ENCODE assay signal across 28 cellular contexts in the genomic region with DNA sequence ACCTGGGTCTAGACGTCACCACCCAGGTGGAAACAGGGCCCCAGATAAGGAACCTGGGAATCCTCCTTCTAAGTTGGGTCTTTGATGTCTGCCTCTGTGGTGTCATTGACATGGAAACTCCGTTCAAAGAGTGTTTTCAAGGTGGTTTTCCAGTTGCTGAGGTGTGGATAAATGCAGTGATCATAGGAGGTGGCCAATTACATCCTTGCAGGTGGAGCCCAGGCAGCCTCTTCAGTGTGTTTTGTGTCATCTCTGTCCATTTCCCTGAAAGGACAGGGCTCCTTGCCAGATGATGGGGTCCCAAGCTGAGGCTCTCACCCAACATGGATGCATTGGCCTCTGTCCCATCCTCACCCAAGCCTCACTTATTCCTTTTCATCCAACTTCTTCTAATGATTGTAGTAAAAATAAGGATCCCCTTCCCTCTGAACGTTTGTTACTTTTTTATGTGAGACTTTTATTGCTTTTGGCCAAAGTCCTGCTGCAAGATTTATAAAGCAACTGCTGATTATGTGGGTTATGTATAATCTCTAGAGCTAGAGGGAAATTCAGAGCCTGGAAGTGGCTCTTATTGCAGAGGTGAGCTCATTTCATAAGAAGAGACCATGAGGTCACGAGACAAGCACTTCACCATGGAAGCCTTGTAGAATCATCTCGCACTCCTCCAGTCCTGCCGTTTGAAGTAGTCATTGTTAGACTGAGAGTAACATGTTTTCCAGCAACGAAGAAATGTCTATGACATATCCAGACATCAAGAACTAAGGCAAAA. TPM values are rescaled to one million over a fixed set of nuclear protein-coding genes. Genes with fewer than 3 reads are reported as not detected.
"Had no signal": no experiment of that assay in that cellular context is flagged by ENCODE, and none has a peak within 500 bp of the region (broad histone marks: within the 10 kb centered on the region; RNA-seq: fewer than 3 reads in every experiment).

No MANE protein-coding gene starts in this region.

- H3K27me3 ChIP-seq: MG63 had no signal

- ATAC-seq: activated T-cell treated with anti-CD3 and anti-CD28 coated beads, Interleukin-2, amount 50 U/mL, for 4 hours had no signal

- H3K27ac Mint-ChIP-seq: activated CD4-positive, alpha-beta memory T cell treated with anti-CD3 and anti-CD28 coated beads for 36 hours; activated CD4-positive, alpha-beta T cell treated with anti-CD3 and anti-CD28 coated beads, Interleukin-2, amount 10 ng/mL, durations not matched to agents 7 days and 5 days; activated naive CD4-positive, alpha-beta T cell treated with anti-CD3 and anti-CD28 coated beads for 36 hours; activated naive CD8-positive, alpha-beta T cell had no signal

- H3K27ac ChIP-seq: KMS-11 had no signal

- H3K36me3 ChIP-seq: MG63 had no signal

- DNase-seq: activated CD4-positive, alpha-beta memory T cell treated with anti-CD3 and anti-CD28 coated beads for 36 hours; activated CD4-positive, alpha-beta T cell treated with anti-CD3 and anti-CD28 coated beads, Interleukin-2, amount 10 ng/mL, durations not matched to agents 7 days and 5 days; activated CD4-positive, CD25-positive, alpha-beta regulatory T cell; activated CD8-positive, alpha-beta memory T cell treated with anti-CD3 and anti-CD28 coated beads for 24 hours; activated effector memory CD4-positive, alpha-beta T cell treated with anti-CD3 and anti-CD28 coated beads, Interleukin-2, amount 50 U/mL, for 16 hours; activated naive CD4-positive, alpha-beta T cell treated with anti-CD3 and anti-CD28 coated beads for 36 hours; activated T-cell treated with anti-CD3 and anti-CD28 coated beads, Interleukin-2, amount 50 U/mL, for 4 hours; amygdala; MG63; MV-4-11; NCI-H1092 treated with DMSO at 0.1 percent for 48 hours; NCI-H1436; NCI-H187 treated with DMSO at 0.1 percent for 48 hours; NCI-H2107; NCI-H2171 treated with DMSO at 0.1 percent for 48 hours; NCI-H226; NCI-H526; NCI-H774; SIG-M5; T-helper 2 cell; T1000 had no signal

- H3K4me3 ChIP-seq: MG63 had no signal

- H3K36me3 Mint-ChIP-seq: activated CD4-positive, alpha-beta memory T cell treated with anti-CD3 and anti-CD28 coated beads for 36 hours; activated naive CD8-positive, alpha-beta T cell; brain had no signal

- H3K4me3 Mint-ChIP-seq: activated CD4-positive, alpha-beta memory T cell treated with anti-CD3 and anti-CD28 coated beads for 36 hours; activated CD4-positive, alpha-beta T cell treated with anti-CD3 and anti-CD28 coated beads, Interleukin-2, amount 10 ng/mL, durations not matched to agents 7 days and 5 days; activated naive CD4-positive, alpha-beta T cell treated with anti-CD3 and anti-CD28 coated beads for 36 hours; activated naive CD8-positive, alpha-beta T cell; activated T-cell treated with anti-CD3 and anti-CD28 coated beads, Interleukin-2, amount 50 U/mL, for 4 hours; brain had no signal

- H3K9me3 Mint-ChIP-seq: activated CD4-positive, alpha-beta memory T cell treated with anti-CD3 and anti-CD28 coated beads for 36 hours; activated CD4-positive, alpha-beta T cell treated with anti-CD3 and anti-CD28 coated beads, Interleukin-2, amount 10 ng/mL, durations not matched to agents 7 days and 5 days; activated naive CD4-positive, alpha-beta T cell treated with anti-CD3 and anti-CD28 coated beads for 36 hours; activated T-cell treated with anti-CD3 and anti-CD28 coated beads, Interleukin-2, amount 50 U/mL, for 4 hours; brain had no signal

- H3K4me2 ChIP-seq: KMS-11 had no signal

- H3K9ac ChIP-seq: KMS-11 had no signal

- FAIRE-seq: astrocyte, TTC549 had no signal

- H3K9me3 ChIP-seq: MG63 had no signal

- H3K4me1 Mint-ChIP-seq: activated CD4-positive, alpha-beta T cell treated with anti-CD3 and anti-CD28 coated beads, Interleukin-2, amount 10 ng/mL, durations not matched to agents 7 days and 5 days had no signal

- H3K27me3 Mint-ChIP-seq: activated CD4-positive, alpha-beta memory T cell treated with anti-CD3 and anti-CD28 coated beads for 36 hours; activated naive CD8-positive, alpha-beta T cell had no signal

RNA-seq across cellular contexts. Expression of a gene that starts 31.9 kb away (rescaled TPM):
- total RNA-seq: activated CD4-positive, alpha-beta memory T cell treated with anti-CD3 and anti-CD28 coated beads for 36 hours; activated CD4-positive, alpha-beta T cell treated with anti-CD3 and anti-CD28 coated beads, Interleukin-2, amount 10 ng/mL, durations not matched to agents 7 days and 5 days; activated naive CD4-positive, alpha-beta T cell treated with anti-CD3 and anti-CD28 coated beads for 36 hours; activated T-cell treated with anti-CD3 and anti-CD28 coated beads, Interleukin-2, amount 50 U/mL, for 4 hours; NCI-H460; OCI-LY7 had no signal
